In genomic region chr16:30546115-30546514, GRCh38 we compare ENCODE assay signal across 18 cellular contexts. TPM values are rescaled to one million over a fixed set of nuclear protein-coding genes. Genes with fewer than 3 reads are reported as not detected.
A peak's percentile ranks its signal among the peaks of the same experiment; 100 is the strongest.
DNase-seq lines count a peak whose midpoint lies in the region; ATAC-seq, FAIRE-seq and TF ChIP-seq lines count a peak whose summit lies in the region.
"Had no signal": no experiment of that assay in that cellular context is flagged by ENCODE, and none has a peak within 500 bp of the region (broad histone marks: within the 10 kb centered on the region; RNA-seq: fewer than 3 reads in every experiment).

No MANE protein-coding gene starts in this region.

- H3K36me3 Mint-ChIP-seq in central memory CD8-positive, alpha-beta T cell (ENCODE audit: insufficient read depth): peaks cover 1% of the 10 kb centered on the region
- no peaks in the 10 kb centered on the region for H3K36me3 Mint-ChIP-seq in neural crest cell (ENCODE audit: low read depth)
- H3K36me3 Mint-ChIP-seq: IgD-negative memory B cell had no signal

- no peaks in the 10 kb centered on the region for H3K27me3 ChIP-seq in HL-60 (ENCODE audit: insufficient read depth, poor library complexity, severe bottlenecking)
- H3K27me3 ChIP-seq: BLaER1 had no signal

- no peaks in the 10 kb centered on the region for H3K9me3 Mint-ChIP-seq in central memory CD8-positive, alpha-beta T cell
- no peaks in the 10 kb centered on the region for H3K9me3 Mint-ChIP-seq in neural crest cell
- H3K9me3 Mint-ChIP-seq: IgD-negative memory B cell had no signal

- H3K4me3 Mint-ChIP-seq in central memory CD8-positive, alpha-beta T cell: no peak overlapping the region
- H3K4me3 Mint-ChIP-seq in neural crest cell: no peak overlapping the region

- peak; percentile 44 for DNase-seq in NOMO-1 treated with DMSO at 0.1 percent for 48 hours (lab: John Stamatoyannopoulos, UW; ENCODE audit: unreplicated experiment)
- no peak for DNase-seq in NOMO-1 treated with dmso at 0.1 percent for 144 hours (lab: John Stamatoyannopoulos, UW; ENCODE audit: unreplicated experiment)
- DNase-seq in HL-60 (ENCODE audit: low read depth in 1 of 2, low spot score in 1 of 2): peak in 1 of 2 experiments; percentile 73
- DNase-seq in central memory CD8-positive, alpha-beta T cell (ENCODE audit: low spot score in 2 of 2): no peak
- no peak for DNase-seq in neural crest cell (ENCODE audit: low read depth, low spot score)
- no peak for DNase-seq in kidney glomerular epithelial cell (lab: John Stamatoyannopoulos, UW)
- DNase-seq in GM19239 (ENCODE audit: insufficient read length, low spot score): no peak
- DNase-seq: 8988T; NCI-H1092 treated with DMSO at 0.1 percent for 48 hours; NCI-H1694; NCI-H345; NCI-H526 treated with DMSO at 0.1 percent for 48 hours; NK-92 treated with Interleukin-12 subunit alpha and Interleukin-12 subunit beta, amount 100 ng/mL, for 24 hours had no signal

- H3K27ac ChIP-seq in HL-60 (replicated peaks): peak overlapping the region; percentile 29
- H3K27ac ChIP-seq: BLaER1 had no signal

- no peak for ATAC-seq in central memory CD8-positive, alpha-beta T cell (replicated peaks; ENCODE audit: extremely low read depth, poor library complexity, severe bottlenecking)
- ATAC-seq in HG03520 (IDR thresholded peaks at IDR 0.05; ENCODE audit: unreplicated experiment): no peak
- ATAC-seq: Panc1, Right ventricle myocardium inferior had no signal

- no peak for TF ChIP-seq CTCF in HL-60 (IDR thresholded peaks at IDR 0.05; ENCODE audit: insufficient read depth, low read length)
- TF ChIP-seq CTCF in neural crest cell (conservative IDR thresholded peaks at IDR 0.05): no peak

- H3K27me3 Mint-ChIP-seq in central memory CD8-positive, alpha-beta T cell: no peaks in the 10 kb centered on the region
- no peaks in the 10 kb centered on the region for H3K27me3 Mint-ChIP-seq in neural crest cell (ENCODE audit: low read depth)
- H3K27me3 Mint-ChIP-seq: IgD-negative memory B cell had no signal

- peaks cover under 1% of the 10 kb centered on the region for H3K4me1 Mint-ChIP-seq in central memory CD8-positive, alpha-beta T cell
- H3K4me1 Mint-ChIP-seq in neural crest cell: peaks cover 11% of the 10 kb centered on the region

- peak overlapping the region; percentile 20 for H3K27ac Mint-ChIP-seq in central memory CD8-positive, alpha-beta T cell (ENCODE audit: low read depth)
- peak overlapping the region; percentile 2 for H3K27ac Mint-ChIP-seq in neural crest cell (ENCODE audit: unreplicated experiment)
- H3K27ac Mint-ChIP-seq: IgD-negative memory B cell had no signal

- FAIRE-seq in GM19239 (lab: Jason Lieb, UNC): no peak

- no peak overlapping the region for H3K4me3 ChIP-seq in HL-60 (replicated peaks; ENCODE audit: insufficient read depth, low read length)
- H3K4me3 ChIP-seq: BLaER1 had no signal

RNA-seq across cellular contexts. Expression of gene ZNF747, which starts 11.5 kb away (rescaled TPM):
- 10.5 and 11.3 TPM in 2 replicates for total RNA-seq in neural crest cell

RNA-seq across cellular contexts. Expression of gene ZNF764, which starts 12.1 kb away (rescaled TPM):
- total RNA-seq in neural crest cell: 20.7 and 22.3 TPM in 2 replicates

RNA-seq across cellular contexts. Expression of gene ZNF768, which starts 19.7 kb away (rescaled TPM):
- 64.0 and 68.5 TPM in 2 replicates for total RNA-seq in neural crest cell

RNA-seq across cellular contexts. Expression of gene ZNF688, which starts 25.4 kb away (rescaled TPM):
- total RNA-seq in neural crest cell: 13.4 and 14.3 TPM in 2 replicates

RNA-seq across cellular contexts. Expression of gene ZNF785, which starts 39.4 kb away (rescaled TPM):
- total RNA-seq in neural crest cell: 37.6 and 38.3 TPM in 2 replicates
